8 cellular contexts compared by ENCODE assay signal in genomic region chr11:16820324-16821092, GRCh38.
DNase-seq lines count a peak whose midpoint lies in the region; ATAC-seq, FAIRE-seq and TF ChIP-seq lines count a peak whose summit lies in the region.

No MANE protein-coding gene starts in this region.

- intact Hi-C loops in OCI-LY7 (cut with micrococcal nuclease; ENCODE audit: unreplicated experiment), result loop anchor here (1.0 kb wide), 1 partner anchor 243 kb away; no protein-coding TSS in a partner anchor

- peak; percentile 68 for DNase-seq in DMS153 treated with DMSO at 0.1 percent for 48 hours (lab: John Stamatoyannopoulos, UW; ENCODE audit: unreplicated experiment)
- DNase-seq in HTR-8/SVneo (ENCODE audit: insufficient read length, low spot score), result peak; percentile 79
- DNase-seq in OCI-LY7 (ENCODE audit: low spot score), result peak; percentile 70
- peak; percentile 59 for DNase-seq in activated T-cell treated with anti-CD3 and anti-CD28 coated beads, Interleukin-2, amount 50 U/mL, for 4 hours
- peak; percentile 86 for DNase-seq in fibroblast of pulmonary artery (ENCODE audit: low read depth)
- DNase-seq in substantia nigra (lab: John Stamatoyannopoulos, UW), result peak in 37 of 49 donors; percentile 8 to 78 (median 56)

- H4K20me1 ChIP-seq in OCI-LY7 (ENCODE audit: insufficient read depth, low read length), result no peaks in the 10 kb centered on the region

- peak; percentile 68 for ATAC-seq in GM21447 (IDR thresholded peaks at IDR 0.05; ENCODE audit: unreplicated experiment)
- peak; percentile 87 to 88 for ATAC-seq in activated T-cell treated with anti-CD3 and anti-CD28 coated beads, Interleukin-2, amount 50 U/mL, for 4 hours

- no TSS peak for BruUV-seq in OCI-LY7 (replicated peaks; lab: Mats Ljungman, UMichigan)

- H3K27me3 Mint-ChIP-seq in activated T-cell treated with anti-CD3 and anti-CD28 coated beads, Interleukin-2, amount 50 U/mL, for 4 hours (ENCODE audit: low read depth), result no peaks in the 10 kb centered on the region

- FAIRE-seq in HTR-8/SVneo (lab: Jason Lieb, UNC), result peak; percentile 89

- H3K9me2 ChIP-seq in OCI-LY7 (ENCODE audit: insufficient read depth, low read length), result no peaks in the 10 kb centered on the region

- no peaks in the 10 kb centered on the region for H3K27me3 ChIP-seq in neutrophil

- H3K4me1 ChIP-seq in OCI-LY7 (ENCODE audit: insufficient read depth, low read length, poor library complexity, severe bottlenecking) (no peaks in the 10 kb centered on the region), neutrophil (ENCODE audit: control insufficient read depth in 1 of 2, insufficient read depth in 1 of 2, low read depth in 1 of 2, low read length in 1 of 2) (peaks cover 6 to 12% of the 10 kb centered on the region in 2 experiments)

- no peaks in the 10 kb centered on the region for H3K9me3 ChIP-seq in OCI-LY7 (ENCODE audit: low read length)
- no peaks in the 10 kb centered on the region for H3K9me3 ChIP-seq in neutrophil

- H3K4me3 ChIP-seq in OCI-LY7 (ENCODE audit: low read depth, low read length, poor library complexity, severe bottlenecking) (no peak overlapping the region), fibroblast of pulmonary artery (replicated peaks; ENCODE audit: low read depth, low read length) (no peak overlapping the region), neutrophil (ENCODE audit: low read depth in 1 of 2, low read length in 1 of 2) (no peak overlapping the region)

- CTCF ChIA-PET in OCI-LY7 (lab: Charles Lee; ENCODE audit: unreplicated experiment), result interaction anchor here (0.6 kb wide), 1 partner anchor 92 kb away, joined by 3 read pairs; no protein-coding TSS in a partner anchor

- no peak overlapping the region for H3K4me2 ChIP-seq in OCI-LY7 (ENCODE audit: low read length)

- H3K9me3 Mint-ChIP-seq in activated T-cell treated with anti-CD3 and anti-CD28 coated beads, Interleukin-2, amount 50 U/mL, for 4 hours, result no peaks in the 10 kb centered on the region

- H3K27ac ChIP-seq in OCI-LY7 (ENCODE audit: low read depth, low read length, poor library complexity, severe bottlenecking) (no peak overlapping the region), neutrophil (no peak overlapping the region), substantia nigra (ENCODE audit: low read depth, low read length, poor library complexity, severe bottlenecking) (no peak overlapping the region)

- no peak overlapping the region for H3K4me3 Mint-ChIP-seq in activated T-cell treated with anti-CD3 and anti-CD28 coated beads, Interleukin-2, amount 50 U/mL, for 4 hours

- POLR2A ChIA-PET in OCI-LY7 (lab: Charles Lee), result no interaction called here

- H2AFZ ChIP-seq in OCI-LY7 (ENCODE audit: low read length), result no peak overlapping the region

- H3K4me1 Mint-ChIP-seq in activated T-cell treated with anti-CD3 and anti-CD28 coated beads, Interleukin-2, amount 50 U/mL, for 4 hours (ENCODE audit: low read depth), result peaks cover 4% of the 10 kb centered on the region

- H3K36me3 ChIP-seq in OCI-LY7 (ENCODE audit: insufficient read depth, low read length), result no peaks in the 10 kb centered on the region
- H3K36me3 ChIP-seq in neutrophil, result no peaks in the 10 kb centered on the region

- TF ChIP-seq CTCF in OCI-LY7 (conservative IDR thresholded peaks at IDR 0.05; ENCODE audit: low read length) (peak; percentile 96), fibroblast of pulmonary artery (IDR thresholded peaks at IDR 0.05; ENCODE audit: low read length, missing control alignments) (peak; percentile 83), neutrophil (IDR thresholded peaks at IDR 0.05) (peak; percentile 49)

- H3K36me3 Mint-ChIP-seq in activated T-cell treated with anti-CD3 and anti-CD28 coated beads, Interleukin-2, amount 50 U/mL, for 4 hours (ENCODE audit: insufficient read depth), result peaks cover 4% of the 10 kb centered on the region

- no peaks in the 10 kb centered on the region for H3K79me2 ChIP-seq in OCI-LY7 (ENCODE audit: insufficient read depth, low read depth, low read length)
